Comparison of ENCODE assay signal across 26 cellular contexts in the genomic region with DNA sequence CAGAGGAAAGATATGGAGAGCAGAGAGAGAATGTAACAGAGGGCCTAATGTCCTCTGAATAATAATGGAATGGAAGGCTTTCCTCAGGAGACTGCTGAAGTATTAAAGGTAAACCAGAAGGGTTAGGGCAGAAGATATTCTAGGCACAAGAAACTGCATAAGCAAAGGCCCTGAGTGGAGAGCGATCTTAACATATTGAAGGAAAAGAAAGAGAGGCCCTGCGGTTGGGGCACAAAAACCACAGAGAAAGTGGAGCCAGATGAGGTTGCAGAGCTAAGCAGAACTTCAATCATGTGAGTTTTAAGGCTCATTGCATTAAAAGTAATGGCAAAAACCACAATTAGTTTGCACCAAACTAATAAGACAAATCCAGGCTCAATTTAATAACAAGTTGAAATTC.
DNase-seq lines count a peak whose midpoint lies in the region; ATAC-seq, FAIRE-seq and TF ChIP-seq lines count a peak whose summit lies in the region.
"Had no signal": no experiment of that assay in that cellular context is flagged by ENCODE, and none has a peak within 500 bp of the region (broad histone marks: within the 10 kb centered on the region; RNA-seq: fewer than 3 reads in every experiment).

No MANE protein-coding gene starts in this region.

- H3K79me2 ChIP-seq in MM.1S (ENCODE audit: low read length): no peaks in the 10 kb centered on the region
- no peaks in the 10 kb centered on the region for H3K79me2 ChIP-seq in H1 (ENCODE audit: control insufficient read depth in 1 of 2, insufficient read depth in 2 of 2, low read length in 2 of 2)

- no peak overlapping the region for H2AK5ac ChIP-seq in H1 (ENCODE audit: low read depth, low read length)

- H3K23ac ChIP-seq in H1 (ENCODE audit: insufficient read length): no peak overlapping the region

- H3K4me2 ChIP-seq in MM.1S (ENCODE audit: low read depth, low read length) (peak overlapping the region; percentile 45), H1 (ENCODE audit: insufficient read depth in 1 of 2, low read depth in 2 of 2, low read length in 2 of 2) (no peak overlapping the region)

- peaks cover 9% of the 10 kb centered on the region; the same call in 1 of the 2 replicates for H3F3A ChIP-seq in MM.1S (ENCODE audit: insufficient read depth, low read length)

- no peak overlapping the region for H3K4ac ChIP-seq in H1 (replicated peaks; ENCODE audit: insufficient read length, low read depth, low read length)

- H4K91ac ChIP-seq in H1 (replicated peaks; ENCODE audit: insufficient read length, low read length): no peak overlapping the region

- H3K56ac ChIP-seq in H1 (replicated peaks; ENCODE audit: insufficient read length, low read depth, low read length): no peak overlapping the region

- H3K36me3 Mint-ChIP-seq in effector memory CD8-positive, alpha-beta T cell (ENCODE audit: insufficient read depth): no peaks in the 10 kb centered on the region
- H3K36me3 Mint-ChIP-seq: IgD-negative memory B cell, T-cell had no signal

- TF ChIP-seq RAD21 in H1 (IDR thresholded peaks at IDR 0.05 in 1 of 2, conservative IDR thresholded peaks at IDR 0.05 in 1 of 2; ENCODE audit: low read depth in 2 of 2, low read length in 2 of 2): no peak

- 100% methylated on average over 2 of the region's 2 CpGs; no CpG with 5 or more reads in 1 of the 2 experiments for WGBS in H1 (ENCODE audit: extremely low coverage in 1 of 2, insufficient coverage in 1 of 2, insufficient read length in 1 of 2, insufficient replicate concordance in 2 of 2, low coverage in 1 of 2, low lambda C conversion rate in 2 of 2, missing lambda C conversion rate in 1 of 2), 2 experiments

- no peak for ATAC-seq in effector memory CD8-positive, alpha-beta T cell (replicated peaks)
- ATAC-seq: HCT116, T-cell had no signal

- H3K14ac ChIP-seq in H1 (ENCODE audit: insufficient read length): no peak overlapping the region

- no peak overlapping the region for H4K8ac ChIP-seq in H1 (ENCODE audit: extremely low read depth, insufficient read depth, low read length)

- H3K9me3 ChIP-seq in MM.1S (replicated peaks; ENCODE audit: insufficient read depth, low read length) (no peaks in the 10 kb centered on the region), H1 (ENCODE audit: insufficient read depth in 2 of 2, low read depth in 1 of 2, low read length in 1 of 2) (no peaks in the 10 kb centered on the region)
- H3K9me3 ChIP-seq: MG63, SJSA1 had no signal

- H3K27ac Mint-ChIP-seq in effector memory CD8-positive, alpha-beta T cell: no peak overlapping the region
- H3K27ac Mint-ChIP-seq: IgD-negative memory B cell; T-cell; T-helper 2 cell treated with Interferon-gamma antibody and Interleukin-4, amounts not matched to agents 5 μg/mL and 100 μg/mL, for 36 hours had no signal

- no peak for TF ChIP-seq EP300 in H1 (IDR thresholded peaks at IDR 0.05; ENCODE audit: borderline replicate concordance in 1 of 2, low read depth in 2 of 2, low read length in 2 of 2)

- H3K27ac ChIP-seq in MM.1S (ENCODE audit: low read length): no peak overlapping the region
- H3K27ac ChIP-seq in H1 (ENCODE audit: low read depth, low read length): no peak overlapping the region
- H3K27ac ChIP-seq: HL-60, SJSA1 had no signal

- no peak overlapping the region for H2BK20ac ChIP-seq in H1 (ENCODE audit: low read length)

- no peaks in the 10 kb centered on the region for H3K27me3 Mint-ChIP-seq in effector memory CD8-positive, alpha-beta T cell
- H3K27me3 Mint-ChIP-seq: IgD-negative memory B cell, T-cell had no signal

- peaks cover 8 to 26% of the 10 kb centered on the region in 2 donors for H3K9me3 Mint-ChIP-seq in effector memory CD8-positive, alpha-beta T cell

- H2BK5ac ChIP-seq in H1 (ENCODE audit: low read depth, low read length): no peak overlapping the region

- no peak overlapping the region for H3K4me3 Mint-ChIP-seq in effector memory CD8-positive, alpha-beta T cell
- H3K4me3 Mint-ChIP-seq: IgD-negative memory B cell; T-cell; T-helper 2 cell treated with Interferon-gamma antibody and Interleukin-4, amounts not matched to agents 5 μg/mL and 100 μg/mL, for 36 hours had no signal

- peaks cover 54% of the 10 kb centered on the region for H3K27me3 ChIP-seq in MM.1S (replicated peaks; ENCODE audit: insufficient read depth, low read length)
- H3K27me3 ChIP-seq in H1 (replicated peaks in 1 of 4; ENCODE audit: control insufficient read depth in 3 of 4, extremely low read depth in 1 of 4, insufficient read depth in 3 of 4, low read length in 3 of 4): peaks cover 0 to 1% (median 0%) of the 10 kb centered on the region in 4 experiments; a peak in 1 of 7 replicates
- H3K27me3 ChIP-seq: MG63, SJSA1 had no signal

- H3K9ac ChIP-seq in MM.1S (ENCODE audit: low read length): no peak overlapping the region
- H3K9ac ChIP-seq in H1 (replicated peaks in 1 of 4; ENCODE audit: extremely low read depth in 1 of 4, low read depth in 3 of 4, low read length in 3 of 4): no peak overlapping the region

- no peak overlapping the region for H2BK15ac ChIP-seq in H1 (ENCODE audit: low read length)

- CTCF ChIA-PET in H1 (lab: Charles Lee; ENCODE audit: partially characterized antibody): no interaction called here

- H3K79me1 ChIP-seq in H1 (ENCODE audit: low read depth, low read length): no peaks in the 10 kb centered on the region

- no peak for TF ChIP-seq POLR2A in H1 (IDR thresholded peaks at IDR 0.05; ENCODE audit: control extremely low read depth in 1 of 2, low read depth in 2 of 2, low read length in 2 of 2)
- no peak for TF ChIP-seq POLR2A in GM12892 (IDR thresholded peaks at IDR 0.05; ENCODE audit: low read depth, low read length)

- TF ChIP-seq CTCF in MM.1S (IDR thresholded peaks at IDR 0.05; ENCODE audit: low read length) (no peak), H1 (IDR thresholded peaks at IDR 0.05; ENCODE audit: control extremely low read depth in 1 of 3, insufficient read depth in 1 of 3, low read depth in 1 of 3, low read length in 3 of 3) (no peak)

- H4K5ac ChIP-seq in H1 (ENCODE audit: insufficient read length, low read depth, low read length): no peak overlapping the region

- no peak overlapping the region for H3K18ac ChIP-seq in H1 (ENCODE audit: extremely low read depth, low read length)

- no peak overlapping the region for H2BK120ac ChIP-seq in H1 (replicated peaks; ENCODE audit: low read depth, low read length)

- H3K4me3 ChIP-seq in MM.1S (ENCODE audit: low read length) (no peak overlapping the region), H1 (ENCODE audit: extremely low read depth in 1 of 4, insufficient read depth in 2 of 4, low read depth in 3 of 4, low read length in 4 of 4) (no peak overlapping the region)
- H3K4me3 ChIP-seq: MG63, SJSA1 had no signal

- no peaks in the 10 kb centered on the region for H3K9me2 ChIP-seq in MM.1S (replicated peaks; ENCODE audit: insufficient read depth, low read length)

- H3K36me3 ChIP-seq in MM.1S (replicated peaks; ENCODE audit: insufficient read depth, low read length): no peaks in the 10 kb centered on the region
- H3K36me3 ChIP-seq in H1 (ENCODE audit: control insufficient read depth in 2 of 4, insufficient read depth in 4 of 4, low read length in 3 of 4): no peaks in the 10 kb centered on the region
- H3K36me3 ChIP-seq: MG63, SJSA1 had no signal

- no peaks in the 10 kb centered on the region for H3K4me1 Mint-ChIP-seq in effector memory CD8-positive, alpha-beta T cell (ENCODE audit: low read depth in 2 of 2)
- H3K4me1 Mint-ChIP-seq: IgD-negative memory B cell, T-cell had no signal

- DNase-seq in H4 (ENCODE audit: low spot score): peak; percentile 26
- peak; percentile 87 for DNase-seq in MM.1S
- DNase-seq in NOMO-1 treated with DMSO at 0.1 percent for 48 hours (lab: John Stamatoyannopoulos, UW; ENCODE audit: unreplicated experiment): peak; percentile 47
- no peak for DNase-seq in H1 (ENCODE audit: low read depth in 1 of 2, low spot score in 2 of 2)
- no peak for DNase-seq in NCI-H2081 treated with DMSO at 0.1 percent for 48 hours (lab: John Stamatoyannopoulos, UW)
- no peak for DNase-seq in effector memory CD8-positive, alpha-beta T cell
- DNase-seq in GM12892 (ENCODE audit: insufficient read length): no peak
- DNase-seq: Calu3, DMS79 treated with DMSO at 0.1 percent for 48 hours, GOT3, MG63, NCI-H1105, NCI-H1436 treated with DMSO at 0.1 percent for 48 hours, NCI-H187 treated with DMSO at 0.1 percent for 48 hours, NCI-H2107, NCI-H524 treated with DMSO at 0.1 percent for 48 hours, NCI-H82, Right ventricle myocardium superior, T-cell had no signal

- H3K4me1 ChIP-seq in MM.1S (ENCODE audit: low read length) (peaks cover 13% of the 10 kb centered on the region), H1 (replicated peaks in 1 of 4; ENCODE audit: control insufficient read depth in 3 of 4, insufficient read depth in 4 of 4, low read length in 3 of 4) (no peaks in the 10 kb centered on the region)
- H3K4me1 ChIP-seq: SJSA1 had no signal

- H2AFZ ChIP-seq in MM.1S (ENCODE audit: low read length) (no peak overlapping the region), H1 (ENCODE audit: low read length) (0 out of 2 replicates have a peak overlapping the region, but pooled peaks have one; percentile 43)

- FAIRE-seq in H1 (lab: Jason Lieb, UNC) (no peak), GM12892 (lab: Jason Lieb, UNC) (no peak)
- FAIRE-seq: GM18507, RCC 7860 had no signal

- POLR2A ChIA-PET in H1 (lab: Charles Lee; ENCODE audit: partially characterized antibody): no interaction called here

- no peak overlapping the region for H2BK12ac ChIP-seq in H1 (ENCODE audit: low read depth, low read length)

- H4K20me1 ChIP-seq in MM.1S (ENCODE audit: insufficient read depth, low read length): no peaks in the 10 kb centered on the region
- no peaks in the 10 kb centered on the region for H4K20me1 ChIP-seq in H1 (replicated peaks in 1 of 2; ENCODE audit: control insufficient read depth in 1 of 2, insufficient read depth in 2 of 2, low read length in 2 of 2)

- no peaks in the 10 kb centered on the region for H3K23me2 ChIP-seq in H1 (ENCODE audit: low read depth, low read length)

TF ChIP-seq in H1, 55 proteins besides CTCF, POLR2A, EP300 and RAD21:
- TF ChIP-seq TAF7 (optimal IDR thresholded peaks at IDR 0.05; ENCODE audit: borderline replicate concordance, low read depth, low read length) (no peak), SRF (IDR thresholded peaks at IDR 0.05; ENCODE audit: low read depth, low read length) (no peak), NRF1 (IDR thresholded peaks at IDR 0.05; ENCODE audit: low read depth, low read length) (no peak)
TF ChIP-seq in H1: peak in this region for 0.

Comparison
In these comparisons a context has a peak if more than half of its experiments do, and no peak if none do; other contexts are left out.
1. DNase-seq: peak in H4 (single experiment), MM.1S (single experiment) and NOMO-1 treated with DMSO at 0.1 percent for 48 hours (single experiment); none in H1 (0 of 2), NCI-H2081 treated with DMSO at 0.1 percent for 48 hours (single experiment), effector memory CD8-positive, alpha-beta T cell (0 of 3) and GM12892 (single experiment).